9 cellular contexts compared by ENCODE assay signal in genomic region chr22:30970356-30970746, GRCh38. TPM values are rescaled to one million over a fixed set of nuclear protein-coding genes. Genes with fewer than 3 reads are reported as not detected.
A peak's percentile ranks its signal among the peaks of the same experiment; 100 is the strongest.
DNase-seq lines count a peak whose midpoint lies in the region; ATAC-seq and TF ChIP-seq lines count a peak whose summit lies in the region.
"Had no signal": no experiment of that assay in that cellular context is flagged by ENCODE, and none has a peak within 500 bp of the region (broad histone marks: within the 10 kb centered on the region; RNA-seq: fewer than 3 reads in every experiment).

No MANE protein-coding gene starts in this region.

- H2AFZ ChIP-seq in IMR-90 (replicated peaks; ENCODE audit: low read length, poor library complexity) = no peak overlapping the region

- WGBS in IMR-90 (ENCODE audit: extremely low coverage in 2 of 2, insufficient read length in 1 of 2), 2 experiments = no CpG with 5 or more reads among the region's 3 CpGs

- H2AK9ac ChIP-seq in IMR-90 (replicated peaks; ENCODE audit: low read depth, low read length, poor library complexity) = no peak overlapping the region

- peak overlapping the region; percentile 65 for H4K5ac ChIP-seq in IMR-90 (ENCODE audit: low read depth, low read length)

- no peak overlapping the region for H2BK15ac ChIP-seq in IMR-90 (ENCODE audit: low read depth, low read length)

- dilution Hi-C loops in IMR-90 (cut with HindIII; ENCODE audit: low sequenced_read_pairs, unreplicated experiment) = no loop called here

- H2AK5ac ChIP-seq in IMR-90 (ENCODE audit: low read depth, low read length) = 0 out of 2 replicates have a peak overlapping the region, but pooled peaks have one; percentile 94

- peak overlapping the region; percentile 87 to 96 (median 93) for H3K4me3 Mint-ChIP-seq in naive thymus-derived CD4-positive, alpha-beta T cell

- in situ Hi-C loops in IMR-90 (cut with MboI; ENCODE audit: low sequenced_read_pairs) = no loop called here

- peaks cover 7 to 59% (median 47%) of the 10 kb centered on the region in 7 donors for H3K4me1 Mint-ChIP-seq in naive thymus-derived CD4-positive, alpha-beta T cell

- no peak for TF ChIP-seq RAD21 in IMR-90 (IDR thresholded peaks at IDR 0.05; ENCODE audit: low read length)

- H3K27me3 Mint-ChIP-seq in naive thymus-derived CD4-positive, alpha-beta T cell = peaks cover 0 to 4% (median 0%) of the 10 kb centered on the region in 5 donors

- ATAC-seq in IMR-90 (ENCODE audit: low read depth) (no peak), HG02571 (IDR thresholded peaks at IDR 0.05; ENCODE audit: unreplicated experiment) (no peak), HG02970 (IDR thresholded peaks at IDR 0.05; ENCODE audit: low FRiP score, unreplicated experiment) (no peak)
- no peak for ATAC-seq in naive thymus-derived CD4-positive, alpha-beta T cell

- H3K9ac ChIP-seq in IMR-90 (ENCODE audit: low read depth, low read length) = peak overlapping the region; percentile 89
- H3K9ac ChIP-seq in colonic mucosa (ENCODE audit: low read depth in 2 of 2, low read length in 2 of 2) = peak overlapping the region in 1 of 2 donors; percentile 71

- DNase-seq in AG09309 (ENCODE audit: low read depth) (no peak), IMR-90 (no peak), colonic mucosa (no peak), NCI-H187 treated with DMSO at 0.1 percent for 48 hours (lab: John Stamatoyannopoulos, UW) (no peak), midbrain (lab: John Stamatoyannopoulos, UW) (no peak)
- no peak for DNase-seq in naive thymus-derived CD4-positive, alpha-beta T cell
- DNase-seq: NCI-H524 had no signal

- H3K18ac ChIP-seq in IMR-90 (ENCODE audit: low read depth, low read length) = no peak overlapping the region

- CTCF ChIA-PET in IMR-90 (lab: Yijun Ruan, JAX) = no interaction called here
- CTCF ChIA-PET in naive thymus-derived CD4-positive, alpha-beta T cell (lab: Charles Lee) = interaction anchor here (1.8 to 3.3 kb wide), 2 partner anchors 24 to 50 kb away, joined by 8 to 18 read pairs; no protein-coding TSS in a partner anchor

- H4K8ac ChIP-seq in IMR-90 (ENCODE audit: low read depth in 2 of 2, low read length in 2 of 2) = peak overlapping the region in 1 of 2 experiments; percentile 76; a peak in 1 of 4 replicates

- peaks cover 3 to 95% (median 64%) of the 10 kb centered on the region in 11 donors for H3K9me3 Mint-ChIP-seq in naive thymus-derived CD4-positive, alpha-beta T cell

- H3K14ac ChIP-seq in IMR-90 (replicated peaks; ENCODE audit: low read depth, low read length) = peak overlapping the region; percentile 94; the same call in 1 of the 2 replicates

- peak overlapping the region; percentile 86; the same call in 1 of the 2 replicates for H3K23ac ChIP-seq in IMR-90 (ENCODE audit: low read depth, low read length)

- peak overlapping the region; percentile 97; the same call in 1 of the 2 replicates for H3K27ac ChIP-seq in IMR-90 (ENCODE audit: insufficient read depth, low read length)
- no peak overlapping the region for H3K27ac ChIP-seq in colonic mucosa
- peak overlapping the region; percentile 94 for H3K27ac ChIP-seq in naive thymus-derived CD4-positive, alpha-beta T cell (ENCODE audit: low read depth, low read length)

- H3K27ac Mint-ChIP-seq in naive thymus-derived CD4-positive, alpha-beta T cell = peak overlapping the region in 8 of 9 donors; percentile 82 to 98 (median 94)

- H3K9me3 ChIP-seq in IMR-90 (ENCODE audit: control insufficient read depth, insufficient read depth, low read length) (peaks cover 14% of the 10 kb centered on the region), colonic mucosa (peaks cover 4% of the 10 kb centered on the region)
- H3K9me3 ChIP-seq in naive thymus-derived CD4-positive, alpha-beta T cell (ENCODE audit: control insufficient read depth in 2 of 3, low read length in 3 of 3) = peaks cover 14 to 61% (median 39%) of the 10 kb centered on the region in 3 experiments

- H3K4ac ChIP-seq in IMR-90 (ENCODE audit: low read depth, low read length) = no peak overlapping the region

- no TSS peak for BruUV-seq in IMR-90 (replicated peaks; lab: Mats Ljungman, UMichigan)

- TF ChIP-seq CTCF in AG09309 (IDR thresholded peaks at IDR 0.05; ENCODE audit: control insufficient read depth, insufficient read depth, low read depth, low read length, missing control alignments) = no peak
- no peak for TF ChIP-seq CTCF in IMR-90 (conservative IDR thresholded peaks at IDR 0.05; ENCODE audit: low read depth, low read length)
- TF ChIP-seq CTCF in colonic mucosa (IDR thresholded peaks at IDR 0.05) = no peak

- H3K27me3 ChIP-seq in IMR-90 (ENCODE audit: control insufficient read depth, insufficient read depth, low read length) = no peaks in the 10 kb centered on the region
- H3K27me3 ChIP-seq in colonic mucosa = no peaks in the 10 kb centered on the region
- H3K27me3 ChIP-seq in naive thymus-derived CD4-positive, alpha-beta T cell (ENCODE audit: control insufficient read depth in 2 of 2, insufficient read depth in 2 of 2, low read length in 2 of 2) = no peaks in the 10 kb centered on the region

- H3K36me3 ChIP-seq in IMR-90 (ENCODE audit: control insufficient read depth, insufficient read depth, low read length) (peaks cover 25% of the 10 kb centered on the region), colonic mucosa (peaks cover 14% of the 10 kb centered on the region)
- H3K36me3 ChIP-seq in naive thymus-derived CD4-positive, alpha-beta T cell (ENCODE audit: control insufficient read depth in 2 of 3, insufficient read depth in 3 of 3, low read length in 3 of 3) = peaks cover 22 to 53% (median 28%) of the 10 kb centered on the region in 3 experiments

- H3K79me1 ChIP-seq in IMR-90 (ENCODE audit: low read depth in 1 of 2, low read length in 2 of 2) = peaks cover 46 to 82% of the 10 kb centered on the region in 2 experiments

- no peak overlapping the region for H2BK5ac ChIP-seq in IMR-90 (ENCODE audit: low read depth, low read length, poor library complexity, severe bottlenecking)

- no peak for TF ChIP-seq POLR2A in IMR-90 (IDR thresholded peaks at IDR 0.05; ENCODE audit: low read depth, low read length)

- peaks cover 3% of the 10 kb centered on the region; the same call in 1 of the 2 replicates for H3K9me1 ChIP-seq in IMR-90 (ENCODE audit: insufficient read depth, low read length)

- H2BK120ac ChIP-seq in IMR-90 (ENCODE audit: low read depth, low read length) = no peak overlapping the region

- H4K20me1 ChIP-seq in IMR-90 (ENCODE audit: insufficient read depth, low read length) = peaks cover 35% of the 10 kb centered on the region; the same call in 1 of the 2 replicates

- no peak overlapping the region for H4K91ac ChIP-seq in IMR-90 (ENCODE audit: insufficient read depth, low read depth, low read length)

- H3K4me3 ChIP-seq in AG09309 (ENCODE audit: control insufficient read depth, low read depth, low read length) = peak overlapping the region; percentile 64
- peak overlapping the region; percentile 68 for H3K4me3 ChIP-seq in IMR-90 (ENCODE audit: insufficient read depth, low read depth, low read length)
- H3K4me3 ChIP-seq in colonic mucosa = peak overlapping the region; percentile 68
- peak overlapping the region; percentile 54 for H3K4me3 ChIP-seq in naive thymus-derived CD4-positive, alpha-beta T cell (ENCODE audit: low read length)

- H3K4me1 ChIP-seq in IMR-90 (ENCODE audit: control insufficient read depth, insufficient read depth, low read length) (peaks cover 8% of the 10 kb centered on the region), colonic mucosa (peaks cover 8% of the 10 kb centered on the region)
- peaks cover 22 to 23% of the 10 kb centered on the region in 2 donors for H3K4me1 ChIP-seq in naive thymus-derived CD4-positive, alpha-beta T cell (ENCODE audit: control insufficient read depth in 2 of 2, insufficient read depth in 2 of 2, low read length in 2 of 2)

- intact Hi-C loops in IMR-90 (cut with micrococcal nuclease) (no loop called here), colonic mucosa (cut with DNase I) (no loop called here)
- intact Hi-C loops in naive thymus-derived CD4-positive, alpha-beta T cell (cut with micrococcal nuclease) = no loop called here

- H2BK20ac ChIP-seq in IMR-90 (ENCODE audit: low read depth, low read length) = no peak overlapping the region

- peaks cover 17 to 80% (median 62%) of the 10 kb centered on the region in 5 donors for H3K36me3 Mint-ChIP-seq in naive thymus-derived CD4-positive, alpha-beta T cell

- H3K4me2 ChIP-seq in IMR-90 (ENCODE audit: low read depth, low read length) = peak overlapping the region; percentile 100

- POLR2A ChIA-PET in IMR-90 (lab: Charles Lee; ENCODE audit: unreplicated experiment) = interaction anchor here (0.6 kb wide), 1 partner anchor 301 kb away, joined by 3 read pairs; no protein-coding TSS in a partner anchor
- POLR2A ChIA-PET in naive thymus-derived CD4-positive, alpha-beta T cell (lab: Charles Lee) = interaction anchor here (0.5 to 7.7 kb wide), 13 partner anchors 8 to 322 kb away, joined by 3 to 117 read pairs (median 11); partner anchors contain the start of genes PIK3IP1, SELENOM and SMTN

- H3K56ac ChIP-seq in IMR-90 (ENCODE audit: extremely low read depth, insufficient read depth, low read length) = peak overlapping the region; percentile 86; the same call in 1 of the 2 replicates

TF ChIP-seq in IMR-90, 13 proteins besides CTCF, POLR2A, EP300 and RAD21 (continues in another document):
- no peak for TF ChIP-seq RFX5 (IDR thresholded peaks at IDR 0.05; ENCODE audit: low read depth, low read length)
- no peak for TF ChIP-seq BHLHE40 (IDR thresholded peaks at IDR 0.05; ENCODE audit: low read depth, low read length)
- no peak for TF ChIP-seq SMC3 (IDR thresholded peaks at IDR 0.05; ENCODE audit: low read depth, low read length)
- no peak for TF ChIP-seq FOS (IDR thresholded peaks at IDR 0.05; ENCODE audit: low read depth, low read length)
- no peak for TF ChIP-seq MAZ (IDR thresholded peaks at IDR 0.05; ENCODE audit: borderline replicate concordance, low read depth, low read length)
- no peak for TF ChIP-seq NFE2L2 (IDR thresholded peaks at IDR 0.05; ENCODE audit: low read depth, low read length)
- no peak for TF ChIP-seq CEBPB (IDR thresholded peaks at IDR 0.05; ENCODE audit: low read depth, low read length)
- no peak for TF ChIP-seq MXI1 (IDR thresholded peaks at IDR 0.05; ENCODE audit: borderline replicate concordance, low read depth, low read length)

RNA-seq across cellular contexts. Expression of gene TUG1, which starts 1.3 kb away (rescaled TPM):
- total RNA-seq in IMR-90 (2012; rRNA removed) (63.3 and 68.8 TPM in 2 replicates), colonic mucosa (10 to 100 TPM; 63.0 to 66.6 TPM)
- polyA plus RNA-seq in IMR-90 (2012; rRNA removed) = 52.1 and 60.6 TPM in 2 replicates
- 10.4 and 13.8 TPM in 2 replicates for polyA plus RNA-seq in IMR-90 (2012; cell fraction: cytosol; rRNA removed)
- 32.1 and 280 TPM in 2 replicates for polyA plus RNA-seq in IMR-90 (2012; cell fraction: nucleus; rRNA removed; ENCODE audit: low replicate concordance)
- total RNA-seq in naive thymus-derived CD4-positive, alpha-beta T cell = 100 to 1,000 TPM in 3 of 5 experiments, 10 to 100 TPM in 2; 82.7 to 159 (median 113) TPM
- 10 to 100 TPM; 24.0 to 33.3 TPM for polyA plus RNA-seq in naive thymus-derived CD4-positive, alpha-beta T cell

RNA-seq across cellular contexts. Expression of gene MORC2, which starts 1.8 kb away (rescaled TPM):
- 20.6 and 24.7 TPM in 2 replicates for total RNA-seq in IMR-90 (2012; rRNA removed)
- polyA plus RNA-seq in IMR-90 (2012; rRNA removed) = 12.8 and 15.8 TPM in 2 replicates
- polyA plus RNA-seq in IMR-90 (2012; cell fraction: cytosol; rRNA removed) = 6.6 and 7.2 TPM in 2 replicates
- polyA plus RNA-seq in IMR-90 (2012; cell fraction: nucleus; rRNA removed; ENCODE audit: low replicate concordance) = 17.9 and 32.7 TPM in 2 replicates
- 10 to 100 TPM; 14.3 to 22.2 TPM for total RNA-seq in colonic mucosa
- total RNA-seq in naive thymus-derived CD4-positive, alpha-beta T cell = 10 to 100 TPM; 34.8 to 66.9 (median 46.5) TPM
- polyA plus RNA-seq in naive thymus-derived CD4-positive, alpha-beta T cell = 10 to 100 TPM; 12.8 to 25.6 TPM
